In genomic region chr19:43674630-43674982, GRCh38 we compare ENCODE assay signal across 10 cellular contexts. TPM values are rescaled to one million over a fixed set of nuclear protein-coding genes. Genes with fewer than 3 reads are reported as not detected.
DNase-seq lines count a peak whose midpoint lies in the region; ATAC-seq and TF ChIP-seq lines count a peak whose summit lies in the region.
"Had no signal": no experiment of that assay in that cellular context is flagged by ENCODE, and none has a peak within 500 bp of the region (broad histone marks: within the 10 kb centered on the region; RNA-seq: fewer than 3 reads in every experiment).

No MANE protein-coding gene starts in this region.

- 65% methylated on average over 3 of the region's 3 CpGs for WGBS in thymus

- H3K9me3 ChIP-seq in RWPE2 (ENCODE audit: severe bottlenecking) (no peaks in the 10 kb centered on the region), thymus (ENCODE audit: control insufficient read depth) (no peaks in the 10 kb centered on the region), gastrocnemius medialis (no peaks in the 10 kb centered on the region)

- H3K27ac ChIP-seq in HL-60 (replicated peaks) (peak overlapping the region; percentile 88), RWPE2 (ENCODE audit: poor library complexity, severe bottlenecking) (peak overlapping the region; percentile 72), foreskin keratinocyte (peak overlapping the region; percentile 99), thymus (ENCODE audit: low read depth) (peak overlapping the region; percentile 25), gastrocnemius medialis (no peak overlapping the region)

- in situ Hi-C loops in gastrocnemius medialis (cut with MboI; ENCODE audit: low sequenced_read_pairs in 4 of 4), result loop anchor here in 1 of 4 donors (25.0 kb wide), 2 partner anchors 137 to 237 kb away; partner anchors contain the start of genes ETHE1 and ZNF575

- H3K4me1 ChIP-seq in RWPE2 (ENCODE audit: insufficient read depth, poor library complexity, severe bottlenecking) (peaks cover 13% of the 10 kb centered on the region), foreskin keratinocyte (peaks cover 16% of the 10 kb centered on the region), thymus (ENCODE audit: control insufficient read depth, insufficient read depth, low read length) (no peaks in the 10 kb centered on the region), gastrocnemius medialis (no peaks in the 10 kb centered on the region)

- no peak for TF ChIP-seq CTCF in HL-60 (IDR thresholded peaks at IDR 0.05; ENCODE audit: insufficient read depth, low read length)
- TF ChIP-seq CTCF in RWPE2 (IDR thresholded peaks at IDR 0.05; ENCODE audit: poor library complexity, severe bottlenecking), result no peak
- TF ChIP-seq CTCF in foreskin keratinocyte (conservative IDR thresholded peaks at IDR 0.05), result no peak
- TF ChIP-seq CTCF in gastrocnemius medialis (IDR thresholded peaks at IDR 0.05 in 4 of 5, conservative IDR thresholded peaks at IDR 0.05 in 1 of 5), result no peak

- H3K36me3 ChIP-seq in RWPE2 (ENCODE audit: low read depth), result no peaks in the 10 kb centered on the region
- no peaks in the 10 kb centered on the region for H3K36me3 ChIP-seq in thymus (ENCODE audit: control insufficient read depth, insufficient read depth)
- H3K36me3 ChIP-seq in gastrocnemius medialis, result no peaks in the 10 kb centered on the region

- intact Hi-C loops in gastrocnemius medialis (cut with DNase I; ENCODE audit: low total_unique reads), result no loop called here

- H3K27me3 ChIP-seq in HL-60 (ENCODE audit: insufficient read depth, poor library complexity, severe bottlenecking) (no peaks in the 10 kb centered on the region), RWPE2 (ENCODE audit: insufficient read depth, poor library complexity, severe bottlenecking) (no peaks in the 10 kb centered on the region), foreskin keratinocyte (no peaks in the 10 kb centered on the region), thymus (ENCODE audit: control insufficient read depth, insufficient read depth) (peaks cover 6% of the 10 kb centered on the region), gastrocnemius medialis (peaks cover 0 to 11% (median 5%) of the 10 kb centered on the region in 3 donors)

- no peak for ATAC-seq in RWPE2 (ENCODE audit: low read depth)
- ATAC-seq in foreskin keratinocyte, result no peak
- ATAC-seq in GM19467 (IDR thresholded peaks at IDR 0.05; ENCODE audit: unreplicated experiment), result no peak
- no peak for ATAC-seq in gastrocnemius medialis
- ATAC-seq in GM18505 (IDR thresholded peaks at IDR 0.05; ENCODE audit: unreplicated experiment), result no peak

- DNase-seq in HL-60 (ENCODE audit: low read depth in 1 of 2, low spot score in 1 of 2), result peak in 1 of 2 experiments; percentile 57
- no peak for DNase-seq in RWPE2 (ENCODE audit: low spot score)
- peak; percentile 30 to 52 for DNase-seq in foreskin keratinocyte
- no peak for DNase-seq in gastrocnemius medialis
- DNase-seq: activated CD4-positive, alpha-beta T cell treated with anti-CD3 and anti-CD28 coated beads for 1 hour; activated naive CD8-positive, alpha-beta T cell treated with anti-CD3 and anti-CD28 coated beads, Interleukin-2, amount 50 U/mL, for 24 hours had no signal

- no peak for TF ChIP-seq POLR2A in gastrocnemius medialis (IDR thresholded peaks at IDR 0.05)
- TF ChIP-seq POLR2A in GM18505 (IDR thresholded peaks at IDR 0.05; ENCODE audit: borderline replicate concordance, extremely low read depth, insufficient read depth, insufficient read length), result no peak

- no peak overlapping the region for H3K4me3 ChIP-seq in HL-60 (replicated peaks; ENCODE audit: insufficient read depth, low read length)
- H3K4me3 ChIP-seq in RWPE2 (ENCODE audit: severe bottlenecking), result no peak overlapping the region
- no peak overlapping the region for H3K4me3 ChIP-seq in thymus (ENCODE audit: low read length)
- H3K4me3 ChIP-seq in gastrocnemius medialis, result no peak overlapping the region

RNA-seq across cellular contexts. Expression of gene PLAUR, which starts 4.6 kb away (rescaled TPM):
- total RNA-seq in foreskin keratinocyte (36.1 and 40.3 TPM in 2 replicates), gastrocnemius medialis (1 to 10 TPM in 3 of 4 donors, under 1 TPM in 1; 0.41 to 8.7 (median 3.4) TPM)
- polyA plus RNA-seq in foreskin keratinocyte (35.6 and 40.9 TPM in 2 replicates), thymus (15.3 TPM)

RNA-seq across cellular contexts. Expression of gene CADM4, which starts 35.0 kb away (rescaled TPM):
- total RNA-seq in foreskin keratinocyte, result 5.4 and 6.9 TPM in 2 replicates
- polyA plus RNA-seq in foreskin keratinocyte, result 6.7 and 7.9 TPM in 2 replicates
- 6.5 TPM for polyA plus RNA-seq in thymus
- 1 to 10 TPM; 2.6 to 4.5 (median 4.2) TPM for total RNA-seq in gastrocnemius medialis

RNA-seq across cellular contexts. Expression of gene IRGC, which starts 41.3 kb away (rescaled TPM):
- total RNA-seq in foreskin keratinocyte (not detected in 2 replicates), gastrocnemius medialis (not detected)
- polyA plus RNA-seq in foreskin keratinocyte (not detected in 2 replicates), thymus (0.02 TPM)
- total RNA-seq: esophagus mucosa had no signal

RNA-seq across cellular contexts. Expression of gene ZNF428, which starts 55.2 kb away (rescaled TPM):
- total RNA-seq in foreskin keratinocyte (21.5 and 25.8 TPM in 2 replicates), gastrocnemius medialis (10 to 100 TPM; 15.4 to 26.7 (median 20.0) TPM)
- polyA plus RNA-seq in foreskin keratinocyte (35.3 and 40.7 TPM in 2 replicates), thymus (54.8 TPM)

Comparison
In these comparisons a context has a peak if more than half of its experiments do, and no peak if none do; other contexts are left out.
1. DNase-seq: peak in foreskin keratinocyte (2 of 2); none in RWPE2 (single experiment) and gastrocnemius medialis (0 of 2).
2. H3K27ac ChIP-seq: peak in HL-60 (single experiment), RWPE2 (single experiment), foreskin keratinocyte (single experiment) and thymus (single experiment); none in gastrocnemius medialis (0 of 4).